1 cellular context compared by ENCODE assay signal in genomic region chr12:14394317-14395058, GRCh38.
TF ChIP-seq lines count a peak whose summit lies in the region.

No MANE protein-coding gene starts in this region.

TF ChIP-seq in K562, 482 proteins besides CTCF, POLR2A, EP300 and RAD21 (continued from another document and continues in another):
- TF ChIP-seq, protein P1, sequence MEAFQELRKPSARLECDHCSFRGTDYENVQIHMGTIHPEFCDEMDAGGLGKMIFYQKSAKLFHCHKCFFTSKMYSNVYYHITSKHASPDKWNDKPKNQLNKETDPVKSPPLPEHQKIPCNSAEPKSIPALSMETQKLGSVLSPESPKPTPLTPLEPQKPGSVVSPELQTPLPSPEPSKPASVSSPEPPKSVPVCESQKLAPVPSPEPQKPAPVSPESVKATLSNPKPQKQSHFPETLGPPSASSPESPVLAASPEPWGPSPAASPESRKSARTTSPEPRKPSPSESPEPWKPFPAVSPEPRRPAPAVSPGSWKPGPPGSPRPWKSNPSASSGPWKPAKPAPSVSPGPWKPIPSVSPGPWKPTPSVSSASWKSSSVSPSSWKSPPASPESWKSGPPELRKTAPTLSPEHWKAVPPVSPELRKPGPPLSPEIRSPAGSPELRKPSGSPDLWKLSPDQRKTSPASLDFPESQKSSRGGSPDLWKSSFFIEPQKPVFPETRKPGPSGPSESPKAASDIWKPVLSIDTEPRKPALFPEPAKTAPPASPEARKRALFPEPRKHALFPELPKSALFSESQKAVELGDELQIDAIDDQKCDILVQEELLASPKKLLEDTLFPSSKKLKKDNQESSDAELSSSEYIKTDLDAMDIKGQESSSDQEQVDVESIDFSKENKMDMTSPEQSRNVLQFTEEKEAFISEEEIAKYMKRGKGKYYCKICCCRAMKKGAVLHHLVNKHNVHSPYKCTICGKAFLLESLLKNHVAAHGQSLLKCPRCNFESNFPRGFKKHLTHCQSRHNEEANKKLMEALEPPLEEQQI (IDR thresholded peaks at IDR 0.05) = 0 out of 2 replicates have a peak, but pooled peaks have one; percentile 27
- TF ChIP-seq ZNF431 (CRISPR knock-in tag; IDR thresholded peaks at IDR 0.05) (no peak), SUPT5H (IDR thresholded peaks at IDR 0.05) (no peak), AFF4 (CRISPR knock-in tag; IDR thresholded peaks at IDR 0.05) (no peak), TAF1 (IDR thresholded peaks at IDR 0.05; ENCODE audit: control insufficient read depth, extremely low read depth, insufficient read depth, low read length, severe bottlenecking) (peak; percentile 33), SIRT6 (IDR thresholded peaks at IDR 0.05; ENCODE audit: low read depth, low read length) (no peak), ARID3B (CRISPR knock-in tag; IDR thresholded peaks at IDR 0.05; ENCODE audit: borderline replicate concordance) (no peak), SOX6 (IDR thresholded peaks at IDR 0.05) (0 out of 2 replicates have a peak, but pooled peaks have one; percentile 22), BRD9 (IDR thresholded peaks at IDR 0.05; ENCODE audit: low read depth, partially characterized antibody) (peak; percentile 68), KLF1 (tag; IDR thresholded peaks at IDR 0.05) (no peak), ZNF586 (CRISPR knock-in tag; conservative IDR thresholded peaks at IDR 0.05) (no peak), POLR2AphosphoS2 (IDR thresholded peaks at IDR 0.05; ENCODE audit: low read length) (no peak), ZNF436 (CRISPR knock-in tag; IDR thresholded peaks at IDR 0.05) (no peak), MEF2D (tag; conservative IDR thresholded peaks at IDR 0.05; ENCODE audit: low read depth) (no peak), TBP (optimal IDR thresholded peaks at IDR 0.05; ENCODE audit: low read depth, low read length) (peak; percentile 61), JUND (IDR thresholded peaks at IDR 0.05; ENCODE audit: borderline replicate concordance, low read depth, low read length) (peak; percentile 30; the same call in 1 of the 2 replicates), JUND (tag; IDR thresholded peaks at IDR 0.05; ENCODE audit: borderline replicate concordance, low read depth, low read length) (no peak; the same call in 2 of the 3 replicates), HNRNPK (IDR thresholded peaks at IDR 0.05; ENCODE audit: low read depth, low read length, poor library complexity, severe bottlenecking) (no peak), TRIM24 (IDR thresholded peaks at IDR 0.05) (peak in 1 of 2 experiments; percentile 53; a peak in 1 of 4 replicates), MGA (IDR thresholded peaks at IDR 0.05) (no peak), TFAP4 (CRISPR knock-in tag; IDR thresholded peaks at IDR 0.05; ENCODE audit: borderline replicate concordance) (no peak), POLR2B (IDR thresholded peaks at IDR 0.05; ENCODE audit: low read depth, partially characterized antibody) (no peak), ZNF239 (CRISPR knock-in tag; IDR thresholded peaks at IDR 0.05) (no peak), POLR2H (tag; IDR thresholded peaks at IDR 0.05; ENCODE audit: low read depth) (peak; percentile 68), KLF16 (IDR thresholded peaks at IDR 0.05) (peak; percentile 89), NR2C2 (CRISPR knock-in tag; IDR thresholded peaks at IDR 0.05) (no peak), NR2C2 (tag; IDR thresholded peaks at IDR 0.05) (0 out of 2 replicates have a peak, but pooled peaks have one; percentile 19), MCM2 (IDR thresholded peaks at IDR 0.05; ENCODE audit: low read depth) (no peak), ARNT (IDR thresholded peaks at IDR 0.05) (0 out of 4 replicates have a peak, but pooled peaks of 1 of the 2 experiments have one; percentile 27), LEF1 (IDR thresholded peaks at IDR 0.05) (peak; percentile 64; the same call in 1 of the 2 replicates), LCOR (CRISPR knock-in tag; IDR thresholded peaks at IDR 0.05) (no peak), E2F3 (CRISPR knock-in tag; IDR thresholded peaks at IDR 0.05) (no peak), TOE1 (IDR thresholded peaks at IDR 0.05; ENCODE audit: borderline replicate concordance) (peak; percentile 63; the same call in 1 of the 2 replicates), TOE1 (CRISPR knock-in tag; IDR thresholded peaks at IDR 0.05; ENCODE audit: borderline replicate concordance, low read depth) (no peak)
- TF ChIP-seq, protein P2, sequence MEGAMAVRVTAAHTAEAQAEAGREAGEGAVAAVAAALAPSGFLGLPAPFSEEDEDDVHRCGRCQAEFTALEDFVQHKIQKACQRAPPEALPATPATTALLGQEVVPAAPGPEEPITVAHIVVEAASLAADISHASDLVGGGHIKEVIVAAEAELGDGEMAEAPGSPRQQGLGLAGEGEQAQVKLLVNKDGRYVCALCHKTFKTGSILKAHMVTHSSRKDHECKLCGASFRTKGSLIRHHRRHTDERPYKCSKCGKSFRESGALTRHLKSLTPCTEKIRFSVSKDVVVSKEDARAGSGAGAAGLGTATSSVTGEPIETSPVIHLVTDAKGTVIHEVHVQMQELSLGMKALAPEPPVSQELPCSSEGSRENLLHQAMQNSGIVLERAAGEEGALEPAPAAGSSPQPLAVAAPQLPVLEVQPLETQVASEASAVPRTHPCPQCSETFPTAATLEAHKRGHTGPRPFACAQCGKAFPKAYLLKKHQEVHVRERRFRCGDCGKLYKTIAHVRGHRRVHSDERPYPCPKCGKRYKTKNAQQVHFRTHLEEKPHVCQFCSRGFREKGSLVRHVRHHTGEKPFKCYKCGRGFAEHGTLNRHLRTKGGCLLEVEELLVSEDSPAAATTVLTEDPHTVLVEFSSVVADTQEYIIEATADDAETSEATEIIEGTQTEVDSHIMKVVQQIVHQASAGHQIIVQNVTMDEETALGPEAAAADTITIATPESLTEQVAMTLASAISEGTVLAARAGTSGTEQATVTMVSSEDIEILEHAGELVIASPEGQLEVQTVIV (CRISPR knock-in tag; IDR thresholded peaks at IDR 0.05; ENCODE audit: borderline replicate concordance) = no peak
